In genomic region chr4:60724623-60725022, GRCh38 we compare ENCODE assay signal across 15 cellular contexts.
A peak's percentile ranks its signal among the peaks of the same experiment; 100 is the strongest.
DNase-seq lines count a peak whose midpoint lies in the region; ATAC-seq and TF ChIP-seq lines count a peak whose summit lies in the region.
"Had no signal": no experiment of that assay in that cellular context is flagged by ENCODE, and none has a peak within 500 bp of the region (broad histone marks: within the 10 kb centered on the region; RNA-seq: fewer than 3 reads in every experiment).

No MANE protein-coding gene starts in this region.

- no peak overlapping the region for H3K4me3 Mint-ChIP-seq in MCF 10A (ENCODE audit: unreplicated experiment)
- H3K4me3 Mint-ChIP-seq: naive thymus-derived CD4-positive, alpha-beta T cell; stimulated activated effector memory CD8-positive, alpha-beta T cell treated with anti-CD3 and anti-CD28 coated beads, Interleukin-12 subunit alpha, Interleukin-12 subunit beta, amount 100 ng/mL, for 72 hours had no signal

- H3K27ac ChIP-seq in breast epithelium (no peak overlapping the region), ascending aorta (peak overlapping the region; percentile 66 to 69), aorta (ENCODE audit: low read depth in 1 of 2, low read length in 2 of 2) (peak overlapping the region; percentile 40 to 93)
- H3K27ac ChIP-seq: 22Rv1 had no signal

- peaks cover 0 to 3% of the 10 kb centered on the region in 2 donors for H3K9me3 ChIP-seq in breast epithelium
- H3K9me3 ChIP-seq in ascending aorta: peaks cover 0 to 10% of the 10 kb centered on the region in 2 donors
- H3K9me3 ChIP-seq in aorta (ENCODE audit: control insufficient read depth, low read length): no peaks in the 10 kb centered on the region

- whole genome bisulfite sequencing in aorta, 2 donors: 7 to 13% methylated on average over 3 of the region's 3 CpGs

- TF ChIP-seq CTCF in MCF 10A (IDR thresholded peaks at IDR 0.05; ENCODE audit: unreplicated experiment) (no peak), breast epithelium (IDR thresholded peaks at IDR 0.05) (no peak), ascending aorta (IDR thresholded peaks at IDR 0.05) (no peak)

- DNase-seq in MCF 10A (ENCODE audit: unreplicated experiment) (peak; percentile 33), breast epithelium (ENCODE audit: low spot score in 2 of 2) (no peak), ascending aorta (ENCODE audit: low spot score in 2 of 2) (peak in 1 of 2 donors; percentile 72), hepatic stellate cell (ENCODE audit: low spot score) (peak; percentile 24), aorta (no peak), NOMO-1 treated with dmso at 0.1 percent for 144 hours (lab: John Stamatoyannopoulos, UW; ENCODE audit: unreplicated experiment) (no peak)
- DNase-seq in stimulated activated naive CD4-positive, alpha-beta T cell treated with Interleukin-2 at 50 U/mL for 16 hours (lab: John Stamatoyannopoulos, UW): no peak
- DNase-seq: cerebellar nuclear complex; hypothalamus; naive thymus-derived CD4-positive, alpha-beta T cell; NCI-H1105; NCI-H526 treated with DMSO at 0.1 percent for 48 hours had no signal

- POLR2A ChIA-PET in MCF 10A (lab: Yijun Ruan, JAX): no interaction called here

- CTCF ChIA-PET in MCF 10A (lab: Yijun Ruan, JAX): interaction anchor here (0.5 to 0.7 kb wide), 4 partner anchors 11 to 630 kb away, joined by 3 to 4 read pairs (median 3); no protein-coding TSS in a partner anchor

- BruUV-seq in MCF 10A (replicated peaks; lab: Mats Ljungman, UMichigan): no TSS peak

- peaks cover 14% of the 10 kb centered on the region for H3K4me1 Mint-ChIP-seq in MCF 10A (ENCODE audit: insufficient read depth, unreplicated experiment)
- H3K4me1 Mint-ChIP-seq: naive thymus-derived CD4-positive, alpha-beta T cell; stimulated activated effector memory CD8-positive, alpha-beta T cell treated with anti-CD3 and anti-CD28 coated beads, Interleukin-12 subunit alpha, Interleukin-12 subunit beta, amount 100 ng/mL, for 72 hours had no signal

- H3K27me3 ChIP-seq in breast epithelium (no peaks in the 10 kb centered on the region), ascending aorta (no peaks in the 10 kb centered on the region), aorta (ENCODE audit: control insufficient read depth in 1 of 2, insufficient read depth in 2 of 2, low read length in 1 of 2) (no peaks in the 10 kb centered on the region)

- ATAC-seq in aorta (ENCODE audit: low FRiP score) (peak; percentile 64), HG03571 (IDR thresholded peaks at IDR 0.05; ENCODE audit: unreplicated experiment) (no peak)
- ATAC-seq: naive thymus-derived CD4-positive, alpha-beta T cell; stimulated activated effector memory CD8-positive, alpha-beta T cell treated with anti-CD3 and anti-CD28 coated beads, Interleukin-12 subunit alpha, Interleukin-12 subunit beta, amount 100 ng/mL, for 72 hours had no signal

- H3K4me3 ChIP-seq in breast epithelium (no peak overlapping the region), ascending aorta (no peak overlapping the region), aorta (ENCODE audit: low read length in 2 of 2) (no peak overlapping the region)

- H3K36me3 Mint-ChIP-seq in MCF 10A (ENCODE audit: insufficient read depth, unreplicated experiment): no peaks in the 10 kb centered on the region
- H3K36me3 Mint-ChIP-seq: naive thymus-derived CD4-positive, alpha-beta T cell; stimulated activated effector memory CD8-positive, alpha-beta T cell treated with anti-CD3 and anti-CD28 coated beads, Interleukin-12 subunit alpha, Interleukin-12 subunit beta, amount 100 ng/mL, for 72 hours had no signal

- no peaks in the 10 kb centered on the region for H3K27me3 Mint-ChIP-seq in MCF 10A (ENCODE audit: insufficient read depth, unreplicated experiment)
- H3K27me3 Mint-ChIP-seq: naive thymus-derived CD4-positive, alpha-beta T cell had no signal

- TF ChIP-seq POLR2A in breast epithelium (IDR thresholded peaks at IDR 0.05): no peak

- no peaks in the 10 kb centered on the region for H3K4me1 ChIP-seq in breast epithelium
- H3K4me1 ChIP-seq in ascending aorta: peaks cover 2 to 16% of the 10 kb centered on the region in 2 donors
- H3K4me1 ChIP-seq in aorta (ENCODE audit: control insufficient read depth in 1 of 2, insufficient read depth in 2 of 2, low read length in 2 of 2): peaks cover 0 to 3% of the 10 kb centered on the region in 2 donors

- intact Hi-C loops in MCF 10A (cut with micrococcal nuclease) (no loop called here), breast epithelium (cut with DNase I; ENCODE audit: low total_unique reads) (no loop called here), ascending aorta (cut with DNase I) (loop anchor here (2.0 kb wide), 1 partner anchor 42 kb away; no protein-coding TSS in a partner anchor), aorta (cut with DNase I) (loop anchor here in 1 of 2 donors (2.0 kb wide), 1 partner anchor 42 kb away; no protein-coding TSS in a partner anchor)

- H3K27ac Mint-ChIP-seq in MCF 10A (ENCODE audit: low read depth, unreplicated experiment): peak overlapping the region; percentile 20
- H3K27ac Mint-ChIP-seq: naive thymus-derived CD4-positive, alpha-beta T cell; stimulated activated effector memory CD8-positive, alpha-beta T cell treated with anti-CD3 and anti-CD28 coated beads, Interleukin-12 subunit alpha, Interleukin-12 subunit beta, amount 100 ng/mL, for 72 hours had no signal

- H3K9me3 Mint-ChIP-seq in MCF 10A (ENCODE audit: unreplicated experiment): peaks cover 6% of the 10 kb centered on the region

- H3K36me3 ChIP-seq in breast epithelium (no peaks in the 10 kb centered on the region), ascending aorta (no peaks in the 10 kb centered on the region), aorta (ENCODE audit: control insufficient read depth in 1 of 2, insufficient read depth in 2 of 2, low read length in 1 of 2) (no peaks in the 10 kb centered on the region)

Comparison
In these comparisons a context has a peak if more than half of its experiments do, and no peak if none do; other contexts are left out.
1. DNase-seq: peak in MCF 10A (single experiment) and hepatic stellate cell (single experiment); none in breast epithelium (0 of 2), aorta (0 of 2), NOMO-1 treated with dmso at 0.1 percent for 144 hours (single experiment) and stimulated activated naive CD4-positive, alpha-beta T cell treated with Interleukin-2 at 50 U/mL for 16 hours (single experiment).
2. H3K27ac ChIP-seq: peak in ascending aorta (2 of 2) and aorta (2 of 2); none in breast epithelium (0 of 2).